Comparison of ENCODE assay signal across 36 cellular contexts in genomic region chr14:85622106-85622505, GRCh38.
"Had no signal": no experiment of that assay in that cellular context is flagged by ENCODE, and none has a peak within 500 bp of the region (broad histone marks: within the 10 kb centered on the region; RNA-seq: fewer than 3 reads in every experiment).

No MANE protein-coding gene starts in this region.

- H3K36me3 Mint-ChIP-seq: activated naive CD8-positive, alpha-beta T cell treated with anti-CD3 and anti-CD28 coated beads for 36 hours; T-cell had no signal

- H3K36me3 ChIP-seq: cardiac muscle cell, WERI-Rb-1 had no signal

- H3K4me1 Mint-ChIP-seq: activated CD4-positive, alpha-beta T cell treated with anti-CD3 and anti-CD28 coated beads, Interleukin-2, amount 10 ng/mL, durations not matched to agents 24 days and 14 days; activated naive CD8-positive, alpha-beta T cell treated with anti-CD3 and anti-CD28 coated beads for 36 hours; activated T-helper 17 cell treated with anti-CD3 and anti-CD28 coated beads, Interleukin-2, amount 50 U/mL, for 72 hours; central memory CD8-positive, alpha-beta T cell; T-cell; T-helper 17 cell had no signal

- H3K4me3 Mint-ChIP-seq: activated CD4-positive, alpha-beta T cell treated with anti-CD3 and anti-CD28 coated beads, Interleukin-2, amount 10 ng/mL, durations not matched to agents 24 days and 14 days; activated CD8-positive, alpha-beta T cell treated with anti-CD3 and anti-CD28 coated beads for 36 hours; activated naive CD8-positive, alpha-beta T cell treated with anti-CD3 and anti-CD28 coated beads for 36 hours; activated T-cell treated with anti-CD3 and anti-CD28 coated beads, Interleukin-2, amount 50 U/mL, for 72 hours; activated T-helper 17 cell treated with anti-CD3 and anti-CD28 coated beads, Interleukin-2, amount 50 U/mL, for 72 hours; central memory CD8-positive, alpha-beta T cell; T-cell; T-helper 17 cell had no signal

- H3K4me3 ChIP-seq: cardiac muscle cell, PC-9 had no signal

- H2AFZ ChIP-seq: PC-9 had no signal

- ATAC-seq: activated CD8-positive, alpha-beta T cell treated with anti-CD3 and anti-CD28 coated beads for 36 hours; activated T-cell treated with anti-CD3 and anti-CD28 coated beads, Interleukin-2, amount 50 U/mL, for 72 hours; activated T-helper 17 cell treated with anti-CD3 and anti-CD28 coated beads, Interleukin-2, amount 50 U/mL, for 72 hours; SK-N-SH treated with all-trans-retinoic acid at 6 μM for 48 hours; T-cell; T-helper 17 cell had no signal

- H3K27ac ChIP-seq: brain microvascular endothelial cell, cardiac muscle cell, PC-9, WERI-Rb-1 had no signal

- DNase-seq: activated CD4-positive, alpha-beta T cell treated with anti-CD3 and anti-CD28 coated beads, Interleukin-2, amount 10 ng/mL, durations not matched to agents 24 days and 14 days; activated CD4-positive, alpha-beta T cell treated with anti-CD3 and anti-CD28 coated beads, Interleukin-2, amount 50 U/mL, for 4 hours; activated CD8-positive, alpha-beta T cell treated with anti-CD3 and anti-CD28 coated beads for 36 hours; activated effector memory CD4-positive, alpha-beta T cell treated with anti-CD3 and anti-CD28 coated beads, Interleukin-2, amount 50 U/mL, for 16 hours; activated naive CD4-positive, alpha-beta T cell; activated naive CD4-positive, alpha-beta T cell treated with anti-CD3 and anti-CD28 coated beads, Interleukin-2, amount 50 U/mL, for 16 hours; activated naive CD8-positive, alpha-beta T cell treated with anti-CD3 and anti-CD28 coated beads for 36 hours; activated T-cell treated with anti-CD3 and anti-CD28 coated beads, Interleukin-2, amount 50 U/mL, for 1 hour; activated T-cell treated with anti-CD3 and anti-CD28 coated beads, Interleukin-2, amount 50 U/mL, for 72 hours; amniotic stem cell; aorta; brain microvascular endothelial cell; Karpas-422; KBM-7; MM.1S; MV-4-11; NCI-H1092 treated with DMSO at 0.1 percent for 48 hours; NCI-H1417; NCI-H146; NCI-H187; NCI-H2029 treated with DMSO at 0.1 percent for 48 hours; NCI-H2107; NCI-H2171; NCI-H510A; NCI-H526; NCI-H748 treated with DMSO at 0.1 percent for 48 hours; NK-92 treated with Interleukin-12 subunit alpha and Interleukin-12 subunit beta, amount 100 ng/mL, for 24 hours; PC-9; Right ventricle myocardium superior; T-cell; T-helper 17 cell; WERI-Rb-1 had no signal

- H3K27me3 ChIP-seq: brain microvascular endothelial cell, cardiac muscle cell had no signal

- H3K9me3 Mint-ChIP-seq: activated CD4-positive, alpha-beta T cell treated with anti-CD3 and anti-CD28 coated beads, Interleukin-2, amount 10 ng/mL, durations not matched to agents 24 days and 14 days; activated CD8-positive, alpha-beta T cell treated with anti-CD3 and anti-CD28 coated beads for 36 hours; activated naive CD8-positive, alpha-beta T cell treated with anti-CD3 and anti-CD28 coated beads for 36 hours; activated T-cell treated with anti-CD3 and anti-CD28 coated beads, Interleukin-2, amount 50 U/mL, for 72 hours; activated T-helper 17 cell treated with anti-CD3 and anti-CD28 coated beads, Interleukin-2, amount 50 U/mL, for 72 hours had no signal

- H3K27ac Mint-ChIP-seq: activated CD4-positive, alpha-beta T cell treated with anti-CD3 and anti-CD28 coated beads, Interleukin-2, amount 10 ng/mL, durations not matched to agents 24 days and 14 days; activated CD8-positive, alpha-beta T cell treated with anti-CD3 and anti-CD28 coated beads for 36 hours; activated naive CD8-positive, alpha-beta T cell treated with anti-CD3 and anti-CD28 coated beads for 36 hours; activated T-cell treated with anti-CD3 and anti-CD28 coated beads, Interleukin-2, amount 50 U/mL, for 72 hours; activated T-helper 17 cell treated with anti-CD3 and anti-CD28 coated beads, Interleukin-2, amount 50 U/mL, for 72 hours; T-cell; T-helper 17 cell had no signal

- H3K27me3 Mint-ChIP-seq: activated CD4-positive, alpha-beta T cell treated with anti-CD3 and anti-CD28 coated beads, Interleukin-2, amount 10 ng/mL, durations not matched to agents 24 days and 14 days; activated CD8-positive, alpha-beta T cell treated with anti-CD3 and anti-CD28 coated beads for 36 hours; activated naive CD8-positive, alpha-beta T cell treated with anti-CD3 and anti-CD28 coated beads for 36 hours; activated T-helper 17 cell treated with anti-CD3 and anti-CD28 coated beads, Interleukin-2, amount 50 U/mL, for 72 hours; central memory CD8-positive, alpha-beta T cell; T-cell; T-helper 17 cell had no signal

- H3K4me2 ChIP-seq: PC-9 had no signal
